ENCODE assay signal across 8 cellular contexts in genomic region chr2:84939426-84940087, GRCh38. TPM values are rescaled to one million over a fixed set of nuclear protein-coding genes. Genes with fewer than 3 reads are reported as not detected.
DNase-seq lines count a peak whose midpoint lies in the region; ATAC-seq, FAIRE-seq and TF ChIP-seq lines count a peak whose summit lies in the region.

No MANE protein-coding gene starts in this region.

- H3K27ac ChIP-seq in spleen (peak overlapping the region; percentile 55 to 89 (median 84)), neuronal stem cell (replicated peaks; ENCODE audit: low read length) (no peak overlapping the region)

- H2AFZ ChIP-seq in neuronal stem cell (ENCODE audit: low read length): no peak overlapping the region

- H3K27me3 Mint-ChIP-seq in activated T-helper 2 cell treated with anti-CD3 and anti-CD28 coated beads, Interferon-gamma antibody, Interleukin-2, Interleukin-4, amounts not matched to agents 10 μg/mL and 5 μg/mL and 100 μg/mL, durations not matched to agents 14 hours and 24 hours and 36 hours (ENCODE audit: low read depth): no peaks in the 10 kb centered on the region

- H3K14ac ChIP-seq in neuronal stem cell (ENCODE audit: low read length): no peak overlapping the region

- H4K91ac ChIP-seq in neuronal stem cell (ENCODE audit: low read depth, low read length, poor library complexity): no peak overlapping the region

- no peak overlapping the region for H2BK12ac ChIP-seq in neuronal stem cell (ENCODE audit: low read length)

- TF ChIP-seq POLR2A in GM12891 (IDR thresholded peaks at IDR 0.05; ENCODE audit: low read depth, low read length) (peak; percentile 82), spleen (IDR thresholded peaks at IDR 0.05) (no peak)

- WGBS in spleen, 5 donors: 15 to 44% (median 29%) methylated on average over 9 of the region's 9 CpGs
- no CpG with 5 or more reads among the region's 9 CpGs for WGBS in neuronal stem cell (ENCODE audit: extremely low coverage in 2 of 2, insufficient read length in 2 of 2, insufficient replicate concordance in 1 of 2), 2 donors

- peaks cover 50% of the 10 kb centered on the region for H3K4me1 Mint-ChIP-seq in activated T-helper 2 cell treated with anti-CD3 and anti-CD28 coated beads, Interferon-gamma antibody, Interleukin-2, Interleukin-4, amounts not matched to agents 10 μg/mL and 5 μg/mL and 100 μg/mL, durations not matched to agents 14 hours and 24 hours and 36 hours (ENCODE audit: low read depth)

- no peak overlapping the region for H3K9ac ChIP-seq in neuronal stem cell (ENCODE audit: low read depth, low read length, poor library complexity)

- no peak overlapping the region for H3K4me2 ChIP-seq in neuronal stem cell (ENCODE audit: insufficient read depth, low read length, poor library complexity, severe bottlenecking)

- no peaks in the 10 kb centered on the region for H3K79me1 ChIP-seq in neuronal stem cell (ENCODE audit: low read depth, low read length)

- peaks cover 32% of the 10 kb centered on the region for H3K36me3 Mint-ChIP-seq in activated T-helper 2 cell treated with anti-CD3 and anti-CD28 coated beads, Interferon-gamma antibody, Interleukin-2, Interleukin-4, amounts not matched to agents 10 μg/mL and 5 μg/mL and 100 μg/mL, durations not matched to agents 14 hours and 24 hours and 36 hours (ENCODE audit: low read depth)

- no peaks in the 10 kb centered on the region for H3K27me3 ChIP-seq in spleen (replicated peaks in 1 of 7)
- no peaks in the 10 kb centered on the region for H3K27me3 ChIP-seq in neuronal stem cell (ENCODE audit: control insufficient read depth in 3 of 3, insufficient read depth in 3 of 3, low read depth in 1 of 3, low read length in 3 of 3)

- H2BK15ac ChIP-seq in neuronal stem cell (ENCODE audit: low read length): no peak overlapping the region

- H3K36me3 ChIP-seq in spleen (no peaks in the 10 kb centered on the region), neuronal stem cell (replicated peaks in 1 of 2; ENCODE audit: control insufficient read depth in 2 of 2, insufficient read depth in 2 of 2, low read length in 2 of 2) (no peaks in the 10 kb centered on the region)

- H2AK5ac ChIP-seq in neuronal stem cell (ENCODE audit: low read depth, low read length): no peak overlapping the region

- no peak overlapping the region for H4K8ac ChIP-seq in neuronal stem cell (ENCODE audit: low read depth, low read length)

- H2BK120ac ChIP-seq in neuronal stem cell (ENCODE audit: low read depth, low read length): no peak overlapping the region

- DNase-seq in GM12891 (ENCODE audit: insufficient read length, low spot score) (peak; percentile 38), NOMO-1 treated with DMSO at 0.1 percent for 48 hours (lab: John Stamatoyannopoulos, UW; ENCODE audit: unreplicated experiment) (peak; percentile 98), spleen (peak; percentile 85), NCI-H2171 (lab: John Stamatoyannopoulos, UW) (no peak), NCI-H1048 (lab: John Stamatoyannopoulos, UW) (no peak), neuronal stem cell (ENCODE audit: low spot score) (no peak)
- peak; percentile 85 for DNase-seq in activated T-helper 2 cell treated with anti-CD3 and anti-CD28 coated beads, Interferon-gamma antibody, Interleukin-2, Interleukin-4, amounts not matched to agents 10 μg/mL and 5 μg/mL and 100 μg/mL, durations not matched to agents 14 hours and 24 hours and 36 hours (ENCODE audit: low spot score)

- H3K9me3 ChIP-seq in spleen (no peaks in the 10 kb centered on the region), neuronal stem cell (replicated peaks in 1 of 2; ENCODE audit: control insufficient read depth in 2 of 2, insufficient read depth in 1 of 2, low read depth in 1 of 2, low read length in 2 of 2) (no peaks in the 10 kb centered on the region)

- no peak overlapping the region for H3K23ac ChIP-seq in neuronal stem cell (ENCODE audit: low read depth, low read length, poor library complexity)

- peak overlapping the region; percentile 98 for H3K27ac Mint-ChIP-seq in activated T-helper 2 cell treated with anti-CD3 and anti-CD28 coated beads, Interferon-gamma antibody, Interleukin-2, Interleukin-4, amounts not matched to agents 10 μg/mL and 5 μg/mL and 100 μg/mL, durations not matched to agents 14 hours and 24 hours and 36 hours

- peak overlapping the region; percentile 72 for H3K4me3 Mint-ChIP-seq in activated T-helper 2 cell treated with anti-CD3 and anti-CD28 coated beads, Interferon-gamma antibody, Interleukin-2, Interleukin-4, amounts not matched to agents 10 μg/mL and 5 μg/mL and 100 μg/mL, durations not matched to agents 14 hours and 24 hours and 36 hours (ENCODE audit: low read depth)

- no peaks in the 10 kb centered on the region for H3K9me3 Mint-ChIP-seq in activated T-helper 2 cell treated with anti-CD3 and anti-CD28 coated beads, Interferon-gamma antibody, Interleukin-2, Interleukin-4, amounts not matched to agents 10 μg/mL and 5 μg/mL and 100 μg/mL, durations not matched to agents 14 hours and 24 hours and 36 hours

- intact Hi-C loops in activated T-helper 2 cell treated with anti-CD3 and anti-CD28 coated beads, Interferon-gamma antibody, Interleukin-2, Interleukin-4, amounts not matched to agents 10 μg/mL and 5 μg/mL and 100 μg/mL, durations not matched to agents 14 hours and 24 hours and 36 hours (cut with micrococcal nuclease): loop anchor here (1.0 to 5.0 kb wide), 5 partner anchors 33 to 388 kb away; partner anchors contain the start of gene TGOLN2
- intact Hi-C loops in spleen (cut with DNase I; ENCODE audit: low total_unique reads): no loop called here

- TF ChIP-seq CTCF in spleen (IDR thresholded peaks at IDR 0.05 in 8 of 11, conservative IDR thresholded peaks at IDR 0.05 in 3 of 11): no peak

- H3K4ac ChIP-seq in neuronal stem cell (ENCODE audit: low read length): no peak overlapping the region

- no peak overlapping the region for H3K18ac ChIP-seq in neuronal stem cell (ENCODE audit: low read length)

- H3K4me1 ChIP-seq in spleen (peaks cover 6 to 60% (median 34%) of the 10 kb centered on the region in 6 donors), neuronal stem cell (ENCODE audit: control insufficient read depth in 2 of 2, insufficient read depth in 1 of 2, low read depth in 1 of 2, low read length in 2 of 2) (peaks cover 0 to 3% of the 10 kb centered on the region in 2 donors)

- no peak overlapping the region for H2BK5ac ChIP-seq in neuronal stem cell (ENCODE audit: low read length)

- H3K4me3 ChIP-seq in spleen: peak overlapping the region in 3 of 8 donors; percentile 7 to 53 (median 9)
- H3K4me3 ChIP-seq in neuronal stem cell (ENCODE audit: low read length in 2 of 2): no peak overlapping the region

- peak; percentile 95 for FAIRE-seq in GM12891 (lab: Jason Lieb, UNC)

- peak; percentile 85 for ATAC-seq in HG02571 (IDR thresholded peaks at IDR 0.05; ENCODE audit: unreplicated experiment)

TF ChIP-seq in GM12891, 5 proteins besides CTCF, POLR2A, EP300 and RAD21:
- TF ChIP-seq SPI1 (IDR thresholded peaks at IDR 0.05; ENCODE audit: low read depth, low read length) (no peak), POLR2AphosphoS5 (IDR thresholded peaks at IDR 0.05; ENCODE audit: low read depth, low read length) (peak; percentile 69), PAX5 (IDR thresholded peaks at IDR 0.05; ENCODE audit: insufficient read depth, low read length, severe bottlenecking) (no peak), TAF1 (IDR thresholded peaks at IDR 0.05; ENCODE audit: low read depth, low read length) (peak; percentile 67; the same call in 1 of the 2 replicates), POU2F2 (IDR thresholded peaks at IDR 0.05; ENCODE audit: low read depth, low read length) (peak; percentile 52; the same call in 1 of the 2 replicates)

RNA-seq across cellular contexts. Expression of gene KCMF1, which starts 31.4 kb away (rescaled TPM):
- 35.9 TPM for polyA plus RNA-seq in GM12891 (2012; ENCODE audit: low read depth, missing spikeins)
- total RNA-seq in activated T-helper 2 cell treated with anti-CD3 and anti-CD28 coated beads, Interferon-gamma antibody, Interleukin-2, Interleukin-4, amounts not matched to agents 10 μg/mL and 5 μg/mL and 100 μg/mL, durations not matched to agents 14 hours and 24 hours and 36 hours: 82.6 and 86.3 TPM in 2 replicates
- total RNA-seq in spleen: 10 to 100 TPM; 34.2 to 68.1 (median 63.3) TPM
- 10 to 100 TPM; 15.9 to 26.4 (median 24.3) TPM for polyA plus RNA-seq in spleen
- polyA plus RNA-seq in neuronal stem cell (2013, experiment 1 of 2): 41.2 TPM
- polyA plus RNA-seq in neuronal stem cell (2013, experiment 2 of 2): 37.1 TPM

RNA-seq across cellular contexts. Expression of gene TMSB10, which starts 34.1 kb away (rescaled TPM):
- polyA plus RNA-seq in GM12891 (2012; ENCODE audit: low read depth, missing spikeins): 2,002 TPM
- total RNA-seq in activated T-helper 2 cell treated with anti-CD3 and anti-CD28 coated beads, Interferon-gamma antibody, Interleukin-2, Interleukin-4, amounts not matched to agents 10 μg/mL and 5 μg/mL and 100 μg/mL, durations not matched to agents 14 hours and 24 hours and 36 hours: 2,676 and 2,847 TPM in 2 replicates
- 1,000 to 10,000 TPM; 1,416 to 3,222 (median 1,664) TPM for total RNA-seq in spleen
- polyA plus RNA-seq in spleen: 1,000 to 10,000 TPM; 2,869 to 3,827 (median 3,008) TPM
- 1,798 TPM for polyA plus RNA-seq in neuronal stem cell (2013, experiment 1 of 2)
- polyA plus RNA-seq in neuronal stem cell (2013, experiment 2 of 2): 1,767 TPM

RNA-seq across cellular contexts. Expression of gene TRABD2A, which starts 58.7 kb away (rescaled TPM):
- 0.09 TPM for polyA plus RNA-seq in GM12891 (2012; ENCODE audit: low read depth, missing spikeins)
- total RNA-seq in activated T-helper 2 cell treated with anti-CD3 and anti-CD28 coated beads, Interferon-gamma antibody, Interleukin-2, Interleukin-4, amounts not matched to agents 10 μg/mL and 5 μg/mL and 100 μg/mL, durations not matched to agents 14 hours and 24 hours and 36 hours: 67.9 and 71.2 TPM in 2 replicates
- total RNA-seq in spleen: 10 to 100 TPM in 2 of 7 donors, 1 to 10 TPM in 5; 5.4 to 12.5 (median 9.2) TPM
- 1 to 10 TPM; 4.5 to 8.6 (median 5.0) TPM for polyA plus RNA-seq in spleen
- 11.7 TPM for polyA plus RNA-seq in neuronal stem cell (2013, experiment 1 of 2)
- polyA plus RNA-seq in neuronal stem cell (2013, experiment 2 of 2): 11.8 TPM

Comparison
In these comparisons a context has a peak if more than half of its experiments do, and no peak if none do; other contexts are left out.
1. DNase-seq: peak in GM12891 (single experiment), NOMO-1 treated with DMSO at 0.1 percent for 48 hours (single experiment), activated T-helper 2 cell treated with anti-CD3 and anti-CD28 coated beads, Interferon-gamma antibody, Interleukin-2, Interleukin-4, amounts not matched to agents 10 μg/mL and 5 μg/mL and 100 μg/mL, durations not matched to agents 14 hours and 24 hours and 36 hours (single experiment) and spleen (single experiment); none in NCI-H2171 (single experiment), NCI-H1048 (single experiment) and neuronal stem cell (single experiment).